In the genomic region with DNA sequence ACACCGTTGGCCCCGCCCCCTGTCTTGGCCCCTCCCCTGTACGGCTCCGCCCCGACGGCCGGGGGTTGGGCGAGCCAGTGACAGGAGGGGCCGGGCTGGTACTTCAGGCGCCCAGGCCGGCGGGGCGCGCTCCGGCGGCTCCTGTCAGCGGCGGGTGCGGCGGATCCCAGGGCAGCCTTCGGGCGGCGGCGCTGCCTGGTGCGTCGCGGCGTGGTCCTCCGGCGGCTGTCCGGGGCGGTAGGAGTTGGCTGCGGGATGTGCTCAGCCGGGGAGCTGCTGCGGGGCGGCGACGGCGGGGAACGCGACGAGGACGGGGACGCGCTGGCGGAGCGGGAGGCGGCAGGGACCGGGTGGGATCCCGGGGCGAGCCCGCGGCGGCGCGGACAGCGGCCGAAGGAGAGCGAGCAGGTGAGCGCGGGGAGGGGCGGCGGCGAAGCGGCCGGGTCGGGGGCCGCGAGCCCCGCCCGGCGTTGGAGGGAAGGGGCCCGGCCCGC, we compare ENCODE assay signal across 8 cellular contexts. TPM values are rescaled to one million over a fixed set of nuclear protein-coding genes. Genes with fewer than 3 reads are reported as not detected.
A peak's percentile ranks its signal among the peaks of the same experiment; 100 is the strongest.
DNase-seq lines count a peak whose midpoint lies in the region; ATAC-seq and TF ChIP-seq lines count a peak whose summit lies in the region.

A gene (plus strand): TSS at position 129 of the 494 bp plus-strand sequence. CDS start 127 bp downstream, at position 256.

- H3K36me3 ChIP-seq in DND-41 (ENCODE audit: insufficient read depth, low read length) (no peaks in the 10 kb centered on the region), ovary (no peaks in the 10 kb centered on the region), tibial nerve (no peaks in the 10 kb centered on the region)

- TF ChIP-seq CTCF in DND-41 (IDR thresholded peaks at IDR 0.05; ENCODE audit: borderline replicate concordance, extremely low read depth, low read length, poor library complexity, severe bottlenecking), result no peak
- TF ChIP-seq CTCF in ovary (IDR thresholded peaks at IDR 0.05), result no peak
- TF ChIP-seq CTCF in tibial nerve (IDR thresholded peaks at IDR 0.05), result peak in 1 of 5 experiments; percentile 9

- TF ChIP-seq POLR2A in ovary (IDR thresholded peaks at IDR 0.05), result peak; percentile 84
- TF ChIP-seq POLR2A in tibial nerve (IDR thresholded peaks at IDR 0.05), result peak; percentile 73 to 88

- H3K4me2 ChIP-seq in DND-41 (ENCODE audit: insufficient read depth, low read length), result peak within 1 kb of the TSS; percentile 75

- peak; percentile 76 for DNase-seq in DND-41
- peak; percentile 78 for DNase-seq in HuH-7.5 (ENCODE audit: low spot score)
- peak; percentile 71 for DNase-seq in SK-N-DZ (ENCODE audit: low spot score)
- peak; percentile 89 for DNase-seq in activated naive CD4-positive, alpha-beta T cell treated with anti-CD3 and anti-CD28 coated beads, Interleukin-2, amount 50 U/mL, for 16 hours
- peak; percentile 88 for DNase-seq in glomerular visceral epithelial cell (ENCODE audit: extremely low spot score)
- DNase-seq in ovary, result peak; percentile 86 to 92 (median 91)
- DNase-seq in tibial nerve (ENCODE audit: low spot score in 2 of 2), result peak; percentile 80 to 88

- no peaks in the 10 kb centered on the region for H3K79me2 ChIP-seq in DND-41 (ENCODE audit: insufficient read depth, low read length)

- H4K20me1 ChIP-seq in DND-41 (ENCODE audit: insufficient read depth, low read length), result no peaks in the 10 kb centered on the region

- H3K27ac ChIP-seq in DND-41 (ENCODE audit: low read length), result no peak within 1 kb of the TSS
- H3K27ac ChIP-seq in ovary, result peak within 1 kb of the TSS; percentile 60 to 80
- H3K27ac ChIP-seq in tibial nerve, result peak within 1 kb of the TSS; percentile 61 to 87 (median 86)

- H3K9ac ChIP-seq in DND-41 (ENCODE audit: low read depth, low read length), result peak within 1 kb of the TSS; percentile 46

- H3K9me3 ChIP-seq in DND-41 (ENCODE audit: insufficient read depth, low read length, severe bottlenecking), result no peaks in the 10 kb centered on the region
- no peaks in the 10 kb centered on the region for H3K9me3 ChIP-seq in ovary
- no peaks in the 10 kb centered on the region for H3K9me3 ChIP-seq in tibial nerve

- intact Hi-C loops in ovary (cut with DNase I), result loop anchor here in 1 of 4 donors (10.0 kb wide), 1 partner anchor 89 kb away; a partner anchor contains a TSS

- peaks cover 20% of the 10 kb centered on the region for H3K27me3 ChIP-seq in DND-41 (ENCODE audit: insufficient read depth, low read length, poor library complexity)
- H3K27me3 ChIP-seq in ovary, result no peaks in the 10 kb centered on the region
- no peaks in the 10 kb centered on the region for H3K27me3 ChIP-seq in tibial nerve

- TF ChIP-seq EP300 in ovary (IDR thresholded peaks at IDR 0.05), result no peak
- TF ChIP-seq EP300 in tibial nerve (IDR thresholded peaks at IDR 0.05), result peak in 1 of 2 donors; percentile 70

- H3K4me1 ChIP-seq in DND-41 (ENCODE audit: insufficient read depth, low read length) (peaks cover 9% of the 10 kb centered on the region; the same call in 1 of the 2 replicates), ovary (ENCODE audit: insufficient read depth) (peaks cover 1% of the 10 kb centered on the region), tibial nerve (peaks cover 0 to 28% (median 5%) of the 10 kb centered on the region in 4 donors)

- H3K4me3 ChIP-seq in DND-41 (ENCODE audit: low read depth in 1 of 2, low read length in 2 of 2), result peak within 1 kb of the TSS; percentile 20 to 63; a peak in 3 of 4 replicates
- H3K4me3 ChIP-seq in ovary, result peak within 1 kb of the TSS; percentile 67
- peak within 1 kb of the TSS; percentile 77 to 89 (median 82) for H3K4me3 ChIP-seq in tibial nerve

- peak within 1 kb of the TSS; percentile 69 for H2AFZ ChIP-seq in DND-41 (ENCODE audit: low read depth, low read length)

- ATAC-seq in DND-41 (ENCODE audit: insufficient read depth, low read depth), result peak; percentile 94
- peak; percentile 86 for ATAC-seq in GM21528 (IDR thresholded peaks at IDR 0.05; ENCODE audit: low FRiP score, unreplicated experiment)

- WGBS in ovary, 3 donors, result 0 to 1% (median 1%) methylated on average over 32 to 74 of the region's 74 CpGs
- 0% methylated on average over 28 to 61 of the region's 74 CpGs for WGBS in tibial nerve, 2 donors

RNA-seq across cellular contexts. Expression of the gene that starts here (rescaled TPM):
- polyA plus RNA-seq in SK-N-DZ (2014; cell fraction: cytosol; rRNA removed), result 0.70 and 1.1 TPM in 2 replicates
- 0.34 and 0.73 TPM in 2 replicates for polyA plus RNA-seq in SK-N-DZ (2014; cell fraction: nucleus; rRNA removed)
- total RNA-seq in ovary, result 1 to 10 TPM; 1.0 to 2.5 (median 2.0) TPM
- polyA plus RNA-seq in ovary, result 1 to 10 TPM; 2.4 to 4.9 TPM
- total RNA-seq in tibial nerve, result 1 to 10 TPM; 2.4 to 4.8 (median 2.9) TPM
